ENCODE assay signal across 10 cellular contexts in genomic region chr17:32504166-32504990, GRCh38. TPM values are rescaled to one million over a fixed set of nuclear protein-coding genes. Genes with fewer than 3 reads are reported as not detected.
DNase-seq lines count a peak whose midpoint lies in the region; ATAC-seq and TF ChIP-seq lines count a peak whose summit lies in the region.
"Had no signal": no experiment of that assay in that cellular context is flagged by ENCODE, and none has a peak within 500 bp of the region (broad histone marks: within the 10 kb centered on the region; RNA-seq: fewer than 3 reads in every experiment).

No MANE protein-coding gene starts in this region.

- no peaks in the 10 kb centered on the region for H3K36me3 Mint-ChIP-seq in activated T-helper 17 cell treated with anti-CD3 and anti-CD28 coated beads, Interleukin-2, amount 50 U/mL, for 72 hours (ENCODE audit: low read depth)
- no peaks in the 10 kb centered on the region for H3K36me3 Mint-ChIP-seq in natural killer cell

- no peaks in the 10 kb centered on the region for H3K27me3 Mint-ChIP-seq in activated T-helper 17 cell treated with anti-CD3 and anti-CD28 coated beads, Interleukin-2, amount 50 U/mL, for 72 hours
- no peaks in the 10 kb centered on the region for H3K27me3 Mint-ChIP-seq in natural killer cell (ENCODE audit: low read depth in 2 of 2)

- TF ChIP-seq CTCF in natural killer cell (IDR thresholded peaks at IDR 0.05), result no peak

- DNase-seq in CD1c-positive myeloid dendritic cell (ENCODE audit: extremely low spot score) (peak; percentile 44), natural killer cell (no peak), NCI-H2196 treated with DMSO at 0.1 percent for 48 hours (lab: John Stamatoyannopoulos, UW; ENCODE audit: unreplicated experiment) (no peak), NCI-H187 (lab: John Stamatoyannopoulos, UW) (no peak), DMS 273 treated with DMSO at 0.1 percent for 48 hours (lab: John Stamatoyannopoulos, UW) (no peak)
- DNase-seq: NCI-H2081, pancreas had no signal

- ATAC-seq in GM21786 (IDR thresholded peaks at IDR 0.05; ENCODE audit: unreplicated experiment) (peak; percentile 26), natural killer cell (no peak), GM21367 (IDR thresholded peaks at IDR 0.05; ENCODE audit: unreplicated experiment) (no peak)
- no peak for ATAC-seq in activated T-helper 17 cell treated with anti-CD3 and anti-CD28 coated beads, Interleukin-2, amount 50 U/mL, for 72 hours (replicated peaks)

- H3K27ac Mint-ChIP-seq in activated T-helper 17 cell treated with anti-CD3 and anti-CD28 coated beads, Interleukin-2, amount 50 U/mL, for 72 hours, result peak overlapping the region; percentile 28
- H3K27ac Mint-ChIP-seq in natural killer cell, result peak overlapping the region; percentile 95 to 98

- peak overlapping the region; percentile 75 for H3K4me3 Mint-ChIP-seq in activated T-helper 17 cell treated with anti-CD3 and anti-CD28 coated beads, Interleukin-2, amount 50 U/mL, for 72 hours
- peak overlapping the region; percentile 77 for H3K4me3 Mint-ChIP-seq in natural killer cell

- intact Hi-C loops in natural killer cell (cut with micrococcal nuclease), result no loop called here

- peaks cover 43% of the 10 kb centered on the region for H3K4me1 Mint-ChIP-seq in activated T-helper 17 cell treated with anti-CD3 and anti-CD28 coated beads, Interleukin-2, amount 50 U/mL, for 72 hours
- H3K4me1 Mint-ChIP-seq in natural killer cell, result peaks cover 58 to 67% of the 10 kb centered on the region in 2 donors

- no peaks in the 10 kb centered on the region for H3K9me3 Mint-ChIP-seq in activated T-helper 17 cell treated with anti-CD3 and anti-CD28 coated beads, Interleukin-2, amount 50 U/mL, for 72 hours
- no peaks in the 10 kb centered on the region for H3K9me3 Mint-ChIP-seq in natural killer cell

RNA-seq across cellular contexts. Expression of gene CDK5R1, which starts 17.6 kb away (rescaled TPM):
- 10 to 100 TPM in 1 of 2 donors, 1 to 10 TPM in 1; 3.6 to 13.0 TPM for total RNA-seq in activated T-helper 17 cell treated with anti-CD3 and anti-CD28 coated beads, Interleukin-2, amount 50 U/mL, for 72 hours
- total RNA-seq in natural killer cell, result 10 to 100 TPM in 1 of 3 donors, 1 to 10 TPM in 2; 3.7 to 12.3 (median 7.4) TPM
